8 cellular contexts compared by ENCODE assay signal in the genomic region with DNA sequence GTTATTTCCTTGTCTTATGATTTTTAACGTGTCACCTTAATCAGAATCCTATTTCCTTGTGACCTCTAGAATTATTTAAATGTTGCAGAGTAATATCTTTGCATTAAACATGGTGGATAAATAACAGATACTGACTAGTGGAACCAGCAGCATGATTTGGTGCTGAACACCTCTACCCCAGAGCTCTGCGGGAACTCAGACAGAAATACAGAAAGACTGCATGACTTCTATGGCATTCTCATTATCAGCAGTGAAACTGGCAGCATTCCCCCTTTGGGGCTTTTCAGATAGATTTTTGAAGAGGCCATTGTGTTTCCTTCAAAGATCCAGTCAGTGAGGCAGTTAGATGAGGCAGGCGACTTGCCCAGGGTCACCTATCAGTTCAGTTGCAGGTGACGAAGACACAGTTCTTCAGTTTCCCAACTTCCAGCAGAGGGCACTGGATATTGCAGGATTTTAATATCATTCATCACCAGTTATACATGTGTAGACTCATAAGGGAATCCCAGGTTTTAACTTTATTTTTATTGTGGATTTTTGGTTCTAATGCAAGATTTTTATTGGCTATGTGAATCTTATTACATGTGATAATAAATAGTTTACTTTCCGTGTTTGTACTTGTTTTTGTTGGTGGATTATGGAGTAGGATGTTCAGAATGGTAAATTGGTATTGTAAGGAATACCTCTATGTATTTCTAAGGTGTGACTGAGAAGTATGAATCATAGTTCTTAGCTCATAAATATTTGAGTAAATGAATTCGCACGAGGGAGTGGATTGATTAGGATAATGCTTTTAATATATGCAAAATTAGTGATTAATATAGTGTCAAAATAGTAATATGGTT.
A peak's percentile ranks its signal among the peaks of the same experiment; 100 is the strongest.
DNase-seq lines count a peak whose midpoint lies in the region; ATAC-seq, FAIRE-seq and TF ChIP-seq lines count a peak whose summit lies in the region.

No MANE protein-coding gene starts in this region.

- H3K27me3 ChIP-seq in parathyroid adenoma (ENCODE audit: control insufficient read depth, insufficient read depth, low read length) = no peaks in the 10 kb centered on the region

- ATAC-seq in stimulated activated naive CD8-positive, alpha-beta T cell treated with anti-CD3 and anti-CD28 coated beads, Interleukin-15, Interleukin-2, amounts not matched to agents 100 U/mL and 50 U/mL, for 24 hours = no peak
- ATAC-seq in HG02970 (IDR thresholded peaks at IDR 0.05; ENCODE audit: low FRiP score, unreplicated experiment) = no peak

- TF ChIP-seq CTCF in GM12864 (IDR thresholded peaks at IDR 0.05; ENCODE audit: low read depth, low read length, missing control alignments) (peak; percentile 21), parathyroid adenoma (IDR thresholded peaks at IDR 0.05) (peak; percentile 24)

- H3K4me3 ChIP-seq in GM12864 (ENCODE audit: low read depth, low read length) = no peak overlapping the region
- no peak overlapping the region for H3K4me3 ChIP-seq in parathyroid adenoma (ENCODE audit: low read depth, low read length)

- no peaks in the 10 kb centered on the region for H3K9me3 ChIP-seq in parathyroid adenoma (ENCODE audit: control insufficient read depth, low read length)

- DNase-seq in GM12864 (ENCODE audit: low read depth) (no peak), NCI-H345 (lab: John Stamatoyannopoulos, UW) (peak; percentile 34), posterior cingulate gyrus (no peak), NCI-H1694 treated with DMSO at 0.1 percent for 48 hours (lab: John Stamatoyannopoulos, UW) (no peak)
- DNase-seq in stimulated activated naive CD8-positive, alpha-beta T cell treated with anti-CD3 and anti-CD28 coated beads, Interleukin-15, Interleukin-2, amounts not matched to agents 100 U/mL and 50 U/mL, for 24 hours = no peak

- H2AFZ ChIP-seq in parathyroid adenoma = no peak overlapping the region

- no peak overlapping the region for H3K4me2 ChIP-seq in parathyroid adenoma (ENCODE audit: low read length)

- no peaks in the 10 kb centered on the region for H3K79me2 ChIP-seq in parathyroid adenoma

- FAIRE-seq in endometrium (lab: Jason Lieb, UNC) = peak; percentile 59

- no peak overlapping the region for H3K27ac ChIP-seq in parathyroid adenoma

- H3K9ac ChIP-seq in parathyroid adenoma = no peak overlapping the region

- no peaks in the 10 kb centered on the region for H3K36me3 ChIP-seq in parathyroid adenoma (ENCODE audit: control insufficient read depth, insufficient read depth, low read length)

- intact Hi-C loops in posterior cingulate gyrus (cut with DNase I) = loop anchor here (1.0 to 10.0 kb wide), 3 partner anchors 83 to 225 kb away; a partner anchor contains a TSS

- H3K4me1 ChIP-seq in parathyroid adenoma = no peaks in the 10 kb centered on the region
